In genomic region chr17:30378191-30378796, GRCh38 we compare ENCODE assay signal across 1 cellular context.
TF ChIP-seq lines count a peak whose summit lies in the region.

No MANE protein-coding gene starts in this region.

TF ChIP-seq in HepG2, 621 proteins besides CTCF, POLR2A, EP300 and RAD21 (continued from another document and continues in another):
- no peak for TF ChIP-seq ZFP91 (CRISPR knock-in tag; IDR thresholded peaks at IDR 0.05; ENCODE audit: borderline replicate concordance)
- TF ChIP-seq ZMAT3 (CRISPR knock-in tag; conservative IDR thresholded peaks at IDR 0.05): peak; percentile 23; the same call in 1 of the 2 replicates
- TF ChIP-seq HDAC2 (CRISPR knock-in tag; IDR thresholded peaks at IDR 0.05): no peak
- TF ChIP-seq CSRNP1 (CRISPR knock-in tag; IDR thresholded peaks at IDR 0.05): peak; percentile 14; the same call in 1 of the 2 replicates
- no peak for TF ChIP-seq ZBTB20 (CRISPR knock-in tag; IDR thresholded peaks at IDR 0.05; ENCODE audit: borderline replicate concordance, low read depth)
- no peak for TF ChIP-seq KLF12 (CRISPR knock-in tag; IDR thresholded peaks at IDR 0.05; ENCODE audit: borderline replicate concordance)
- TF ChIP-seq DZIP1 (CRISPR knock-in tag; IDR thresholded peaks at IDR 0.05): peak; percentile 67; the same call in 1 of the 2 replicates
- peak; percentile 52; the same call in 1 of the 2 replicates for TF ChIP-seq ZNF768 (CRISPR knock-in tag; IDR thresholded peaks at IDR 0.05)
- peak; percentile 54; the same call in 1 of the 2 replicates for TF ChIP-seq AKNA (CRISPR knock-in tag; IDR thresholded peaks at IDR 0.05; ENCODE audit: borderline replicate concordance)
- TF ChIP-seq ZBTB4 (CRISPR knock-in tag; IDR thresholded peaks at IDR 0.05; ENCODE audit: borderline replicate concordance): no peak
- TF ChIP-seq ZFP37 (CRISPR knock-in tag; IDR thresholded peaks at IDR 0.05; ENCODE audit: borderline replicate concordance): peak; percentile 82; the same call in 1 of the 2 replicates
- no peak for TF ChIP-seq ZHX2 (IDR thresholded peaks at IDR 0.05; ENCODE audit: low read depth)
- TF ChIP-seq ZHX2 (CRISPR knock-in tag; IDR thresholded peaks at IDR 0.05; ENCODE audit: borderline replicate concordance): peak; percentile 44; the same call in 1 of the 2 replicates
- no peak for TF ChIP-seq ZNF691 (CRISPR knock-in tag; IDR thresholded peaks at IDR 0.05; ENCODE audit: borderline replicate concordance, low read depth)
- TF ChIP-seq NFE2L1 (CRISPR knock-in tag; IDR thresholded peaks at IDR 0.05; ENCODE audit: borderline replicate concordance): no peak
- peak; percentile 88 for TF ChIP-seq ZNF232 (CRISPR knock-in tag; IDR thresholded peaks at IDR 0.05; ENCODE audit: borderline replicate concordance)
- no peak for TF ChIP-seq ZNF101 (CRISPR knock-in tag; IDR thresholded peaks at IDR 0.05; ENCODE audit: borderline replicate concordance, low read depth)
- peak; percentile 60 for TF ChIP-seq SALL1 (CRISPR knock-in tag; IDR thresholded peaks at IDR 0.05)
- peak; percentile 69; the same call in 1 of the 2 replicates for TF ChIP-seq ZNF775 (CRISPR knock-in tag; IDR thresholded peaks at IDR 0.05; ENCODE audit: borderline replicate concordance)
- peak; percentile 41; the same call in 1 of the 2 replicates for TF ChIP-seq ZNF546 (CRISPR knock-in tag; conservative IDR thresholded peaks at IDR 0.05)
- no peak for TF ChIP-seq ZIK1 (CRISPR knock-in tag; IDR thresholded peaks at IDR 0.05; ENCODE audit: borderline replicate concordance, low read depth)
- TF ChIP-seq MEIS1 (CRISPR knock-in tag; IDR thresholded peaks at IDR 0.05; ENCODE audit: borderline replicate concordance): peak; percentile 52; the same call in 1 of the 2 replicates
- TF ChIP-seq MYPOP (CRISPR knock-in tag; IDR thresholded peaks at IDR 0.05): no peak; the same call in 1 of the 2 replicates
- TF ChIP-seq GATAD2A (CRISPR knock-in tag; IDR thresholded peaks at IDR 0.05): peak; percentile 42
- TF ChIP-seq GLMP (CRISPR knock-in tag; IDR thresholded peaks at IDR 0.05; ENCODE audit: borderline replicate concordance): no peak
- no peak for TF ChIP-seq DNMT1 (CRISPR knock-in tag; IDR thresholded peaks at IDR 0.05)
- no peak for TF ChIP-seq KAT8 (CRISPR knock-in tag; IDR thresholded peaks at IDR 0.05)
- 0 out of 2 replicates have a peak, but pooled peaks have one; percentile 24 for TF ChIP-seq ZFP90 (CRISPR knock-in tag; IDR thresholded peaks at IDR 0.05; ENCODE audit: borderline replicate concordance)
- TF ChIP-seq MEIS2 (CRISPR knock-in tag; IDR thresholded peaks at IDR 0.05): 0 out of 2 replicates have a peak, but pooled peaks have one; percentile 53
- TF ChIP-seq SIN3A (IDR thresholded peaks at IDR 0.05; ENCODE audit: borderline replicate concordance, low read depth, low read length): no peak
